1 cellular context compared by ENCODE assay signal in genomic region chr2:207317358-207317984, GRCh38.
TF ChIP-seq lines count a peak whose summit lies in the region.

No MANE protein-coding gene starts in this region.

TF ChIP-seq in HepG2, 621 proteins besides CTCF, POLR2A, EP300 and RAD21 (continued from another document):
- no peak for TF ChIP-seq PRDM15 (CRISPR knock-in tag; IDR thresholded peaks at IDR 0.05)
- TF ChIP-seq ZBTB38 (CRISPR knock-in tag; IDR thresholded peaks at IDR 0.05), result no peak
- TF ChIP-seq CBX1 (IDR thresholded peaks at IDR 0.05; ENCODE audit: low read depth), result no peak
- TF ChIP-seq MATR3 (CRISPR knock-in tag; IDR thresholded peaks at IDR 0.05), result no peak
